Comparison of ENCODE assay signal across 1 cellular context in genomic region chr19:7391218-7391670, GRCh38.
A peak's percentile ranks its signal among the peaks of the same experiment; 100 is the strongest.
TF ChIP-seq lines count a peak whose summit lies in the region.

No MANE protein-coding gene starts in this region.

TF ChIP-seq in HepG2, 621 proteins besides CTCF, POLR2A, EP300 and RAD21 (continued from another document and continues in another):
- TF ChIP-seq STAT6 (CRISPR knock-in tag; IDR thresholded peaks at IDR 0.05; ENCODE audit: borderline replicate concordance) (no peak), SOX5 (CRISPR knock-in tag; IDR thresholded peaks at IDR 0.05; ENCODE audit: borderline replicate concordance) (peak; percentile 30; the same call in 1 of the 2 replicates), ZNF577 (CRISPR knock-in tag; IDR thresholded peaks at IDR 0.05; ENCODE audit: borderline replicate concordance, low read depth) (no peak), SOX13 (IDR thresholded peaks at IDR 0.05) (no peak), SOX13 (CRISPR knock-in tag; conservative IDR thresholded peaks at IDR 0.05 in 1 of 2, IDR thresholded peaks at IDR 0.05 in 1 of 2) (peak in 1 of 2 experiments; percentile 34; a peak in 1 of 4 replicates), HOXA3 (CRISPR knock-in tag; IDR thresholded peaks at IDR 0.05) (peak; percentile 31), MTF1 (CRISPR knock-in tag; IDR thresholded peaks at IDR 0.05) (no peak), SAP130 (CRISPR knock-in tag; IDR thresholded peaks at IDR 0.05; ENCODE audit: low read depth) (peak; percentile 61), BCL6 (CRISPR knock-in tag; IDR thresholded peaks at IDR 0.05) (peak; percentile 65), PHF21A (CRISPR knock-in tag; IDR thresholded peaks at IDR 0.05) (no peak), ZNF605 (CRISPR knock-in tag; IDR thresholded peaks at IDR 0.05) (no peak), ZNF180 (CRISPR knock-in tag; IDR thresholded peaks at IDR 0.05; ENCODE audit: borderline replicate concordance, low read depth) (no peak), MAFF (IDR thresholded peaks at IDR 0.05; ENCODE audit: low read depth, low read length) (no peak), ZNF205 (CRISPR knock-in tag; IDR thresholded peaks at IDR 0.05) (no peak), ZNF160 (CRISPR knock-in tag; IDR thresholded peaks at IDR 0.05) (no peak), ZNF350 (CRISPR knock-in tag; IDR thresholded peaks at IDR 0.05; ENCODE audit: borderline replicate concordance, low read depth) (no peak), SETDB1 (CRISPR knock-in tag; IDR thresholded peaks at IDR 0.05; ENCODE audit: borderline replicate concordance) (no peak), ZNF484 (CRISPR knock-in tag; IDR thresholded peaks at IDR 0.05; ENCODE audit: borderline replicate concordance, low read depth) (no peak), ZNF138 (CRISPR knock-in tag; IDR thresholded peaks at IDR 0.05; ENCODE audit: low read depth) (no peak), FLYWCH1 (CRISPR knock-in tag; IDR thresholded peaks at IDR 0.05) (no peak), NR2F6 (IDR thresholded peaks at IDR 0.05) (peak; percentile 59; the same call in 1 of the 2 replicates), NR2F6 (CRISPR knock-in tag; IDR thresholded peaks at IDR 0.05) (peak; percentile 71; the same call in 1 of the 2 replicates), MXD4 (CRISPR knock-in tag; IDR thresholded peaks at IDR 0.05) (no peak), CERS6 (CRISPR knock-in tag; IDR thresholded peaks at IDR 0.05) (no peak), ZEB1 (IDR thresholded peaks at IDR 0.05; ENCODE audit: insufficient replicate concordance, low read depth) (peak; percentile 80), FOSL2 (CRISPR knock-in tag; IDR thresholded peaks at IDR 0.05) (peak; percentile 96)
- TF ChIP-seq, protein P1, sequence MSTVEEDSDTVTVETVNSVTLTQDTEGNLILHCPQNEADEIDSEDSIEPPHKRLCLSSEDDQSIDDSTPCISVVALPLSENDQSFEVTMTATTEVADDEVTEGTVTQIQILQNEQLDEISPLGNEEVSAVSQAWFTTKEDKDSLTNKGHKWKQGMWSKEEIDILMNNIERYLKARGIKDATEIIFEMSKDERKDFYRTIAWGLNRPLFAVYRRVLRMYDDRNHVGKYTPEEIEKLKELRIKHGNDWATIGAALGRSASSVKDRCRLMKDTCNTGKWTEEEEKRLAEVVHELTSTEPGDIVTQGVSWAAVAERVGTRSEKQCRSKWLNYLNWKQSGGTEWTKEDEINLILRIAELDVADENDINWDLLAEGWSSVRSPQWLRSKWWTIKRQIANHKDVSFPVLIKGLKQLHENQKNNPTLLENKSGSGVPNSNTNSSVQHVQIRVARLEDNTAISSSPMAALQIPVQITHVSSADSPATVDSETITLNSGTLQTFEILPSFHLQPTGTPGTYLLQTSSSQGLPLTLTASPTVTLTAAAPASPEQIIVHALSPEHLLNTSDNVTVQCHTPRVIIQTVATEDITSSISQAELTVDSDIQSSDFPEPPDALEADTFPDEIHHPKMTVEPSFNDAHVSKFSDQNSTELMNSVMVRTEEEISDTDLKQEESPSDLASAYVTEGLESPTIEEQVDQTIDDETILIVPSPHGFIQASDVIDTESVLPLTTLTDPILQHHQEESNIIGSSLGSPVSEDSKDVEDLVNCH (CRISPR knock-in tag; IDR thresholded peaks at IDR 0.05), result no peak
- TF ChIP-seq, protein P2, sequence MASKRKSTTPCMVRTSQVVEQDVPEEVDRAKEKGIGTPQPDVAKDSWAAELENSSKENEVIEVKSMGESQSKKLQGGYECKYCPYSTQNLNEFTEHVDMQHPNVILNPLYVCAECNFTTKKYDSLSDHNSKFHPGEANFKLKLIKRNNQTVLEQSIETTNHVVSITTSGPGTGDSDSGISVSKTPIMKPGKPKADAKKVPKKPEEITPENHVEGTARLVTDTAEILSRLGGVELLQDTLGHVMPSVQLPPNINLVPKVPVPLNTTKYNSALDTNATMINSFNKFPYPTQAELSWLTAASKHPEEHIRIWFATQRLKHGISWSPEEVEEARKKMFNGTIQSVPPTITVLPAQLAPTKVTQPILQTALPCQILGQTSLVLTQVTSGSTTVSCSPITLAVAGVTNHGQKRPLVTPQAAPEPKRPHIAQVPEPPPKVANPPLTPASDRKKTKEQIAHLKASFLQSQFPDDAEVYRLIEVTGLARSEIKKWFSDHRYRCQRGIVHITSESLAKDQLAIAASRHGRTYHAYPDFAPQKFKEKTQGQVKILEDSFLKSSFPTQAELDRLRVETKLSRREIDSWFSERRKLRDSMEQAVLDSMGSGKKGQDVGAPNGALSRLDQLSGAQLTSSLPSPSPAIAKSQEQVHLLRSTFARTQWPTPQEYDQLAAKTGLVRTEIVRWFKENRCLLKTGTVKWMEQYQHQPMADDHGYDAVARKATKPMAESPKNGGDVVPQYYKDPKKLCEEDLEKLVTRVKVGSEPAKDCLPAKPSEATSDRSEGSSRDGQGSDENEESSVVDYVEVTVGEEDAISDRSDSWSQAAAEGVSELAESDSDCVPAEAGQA (IDR thresholded peaks at IDR 0.05; ENCODE audit: low read depth), result no peak
- TF ChIP-seq, protein P2 (CRISPR knock-in tag; IDR thresholded peaks at IDR 0.05; ENCODE audit: borderline replicate concordance), result no peak
- TF ChIP-seq, protein P3, sequence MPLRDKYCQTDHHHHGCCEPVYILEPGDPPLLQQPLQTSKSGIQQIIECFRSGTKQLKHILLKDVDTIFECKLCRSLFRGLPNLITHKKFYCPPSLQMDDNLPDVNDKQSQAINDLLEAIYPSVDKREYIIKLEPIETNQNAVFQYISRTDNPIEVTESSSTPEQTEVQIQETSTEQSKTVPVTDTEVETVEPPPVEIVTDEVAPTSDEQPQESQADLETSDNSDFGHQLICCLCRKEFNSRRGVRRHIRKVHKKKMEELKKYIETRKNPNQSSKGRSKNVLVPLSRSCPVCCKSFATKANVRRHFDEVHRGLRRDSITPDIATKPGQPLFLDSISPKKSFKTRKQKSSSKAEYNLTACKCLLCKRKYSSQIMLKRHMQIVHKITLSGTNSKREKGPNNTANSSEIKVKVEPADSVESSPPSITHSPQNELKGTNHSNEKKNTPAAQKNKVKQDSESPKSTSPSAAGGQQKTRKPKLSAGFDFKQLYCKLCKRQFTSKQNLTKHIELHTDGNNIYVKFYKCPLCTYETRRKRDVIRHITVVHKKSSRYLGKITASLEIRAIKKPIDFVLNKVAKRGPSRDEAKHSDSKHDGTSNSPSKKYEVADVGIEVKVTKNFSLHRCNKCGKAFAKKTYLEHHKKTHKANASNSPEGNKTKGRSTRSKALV (CRISPR knock-in tag; IDR thresholded peaks at IDR 0.05), result no peak
- TF ChIP-seq, protein P4, sequence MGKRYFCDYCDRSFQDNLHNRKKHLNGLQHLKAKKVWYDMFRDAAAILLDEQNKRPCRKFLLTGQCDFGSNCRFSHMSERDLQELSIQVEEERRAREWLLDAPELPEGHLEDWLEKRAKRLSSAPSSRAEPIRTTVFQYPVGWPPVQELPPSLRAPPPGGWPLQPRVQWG (CRISPR knock-in tag; IDR thresholded peaks at IDR 0.05; ENCODE audit: borderline replicate concordance, low read depth), result no peak
- TF ChIP-seq, protein P5, sequence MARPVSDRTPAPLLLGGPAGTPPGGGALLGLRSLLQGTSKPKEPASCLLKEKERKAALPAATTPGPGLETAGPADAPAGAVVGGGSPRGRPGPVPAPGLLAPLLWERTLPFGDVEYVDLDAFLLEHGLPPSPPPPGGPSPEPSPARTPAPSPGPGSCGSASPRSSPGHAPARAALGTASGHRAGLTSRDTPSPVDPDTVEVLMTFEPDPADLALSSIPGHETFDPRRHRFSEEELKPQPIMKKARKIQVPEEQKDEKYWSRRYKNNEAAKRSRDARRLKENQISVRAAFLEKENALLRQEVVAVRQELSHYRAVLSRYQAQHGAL (CRISPR knock-in tag; IDR thresholded peaks at IDR 0.05; ENCODE audit: not compliant biosample characterization), result no peak
- TF ChIP-seq, protein P6, sequence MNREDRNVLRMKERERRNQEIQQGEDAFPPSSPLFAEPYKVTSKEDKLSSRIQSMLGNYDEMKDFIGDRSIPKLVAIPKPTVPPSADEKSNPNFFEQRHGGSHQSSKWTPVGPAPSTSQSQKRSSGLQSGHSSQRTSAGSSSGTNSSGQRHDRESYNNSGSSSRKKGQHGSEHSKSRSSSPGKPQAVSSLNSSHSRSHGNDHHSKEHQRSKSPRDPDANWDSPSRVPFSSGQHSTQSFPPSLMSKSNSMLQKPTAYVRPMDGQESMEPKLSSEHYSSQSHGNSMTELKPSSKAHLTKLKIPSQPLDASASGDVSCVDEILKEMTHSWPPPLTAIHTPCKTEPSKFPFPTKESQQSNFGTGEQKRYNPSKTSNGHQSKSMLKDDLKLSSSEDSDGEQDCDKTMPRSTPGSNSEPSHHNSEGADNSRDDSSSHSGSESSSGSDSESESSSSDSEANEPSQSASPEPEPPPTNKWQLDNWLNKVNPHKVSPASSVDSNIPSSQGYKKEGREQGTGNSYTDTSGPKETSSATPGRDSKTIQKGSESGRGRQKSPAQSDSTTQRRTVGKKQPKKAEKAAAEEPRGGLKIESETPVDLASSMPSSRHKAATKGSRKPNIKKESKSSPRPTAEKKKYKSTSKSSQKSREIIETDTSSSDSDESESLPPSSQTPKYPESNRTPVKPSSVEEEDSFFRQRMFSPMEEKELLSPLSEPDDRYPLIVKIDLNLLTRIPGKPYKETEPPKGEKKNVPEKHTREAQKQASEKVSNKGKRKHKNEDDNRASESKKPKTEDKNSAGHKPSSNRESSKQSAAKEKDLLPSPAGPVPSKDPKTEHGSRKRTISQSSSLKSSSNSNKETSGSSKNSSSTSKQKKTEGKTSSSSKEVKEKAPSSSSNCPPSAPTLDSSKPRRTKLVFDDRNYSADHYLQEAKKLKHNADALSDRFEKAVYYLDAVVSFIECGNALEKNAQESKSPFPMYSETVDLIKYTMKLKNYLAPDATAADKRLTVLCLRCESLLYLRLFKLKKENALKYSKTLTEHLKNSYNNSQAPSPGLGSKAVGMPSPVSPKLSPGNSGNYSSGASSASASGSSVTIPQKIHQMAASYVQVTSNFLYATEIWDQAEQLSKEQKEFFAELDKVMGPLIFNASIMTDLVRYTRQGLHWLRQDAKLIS (CRISPR knock-in tag; IDR thresholded peaks at IDR 0.05), result no peak
- TF ChIP-seq, protein P7, sequence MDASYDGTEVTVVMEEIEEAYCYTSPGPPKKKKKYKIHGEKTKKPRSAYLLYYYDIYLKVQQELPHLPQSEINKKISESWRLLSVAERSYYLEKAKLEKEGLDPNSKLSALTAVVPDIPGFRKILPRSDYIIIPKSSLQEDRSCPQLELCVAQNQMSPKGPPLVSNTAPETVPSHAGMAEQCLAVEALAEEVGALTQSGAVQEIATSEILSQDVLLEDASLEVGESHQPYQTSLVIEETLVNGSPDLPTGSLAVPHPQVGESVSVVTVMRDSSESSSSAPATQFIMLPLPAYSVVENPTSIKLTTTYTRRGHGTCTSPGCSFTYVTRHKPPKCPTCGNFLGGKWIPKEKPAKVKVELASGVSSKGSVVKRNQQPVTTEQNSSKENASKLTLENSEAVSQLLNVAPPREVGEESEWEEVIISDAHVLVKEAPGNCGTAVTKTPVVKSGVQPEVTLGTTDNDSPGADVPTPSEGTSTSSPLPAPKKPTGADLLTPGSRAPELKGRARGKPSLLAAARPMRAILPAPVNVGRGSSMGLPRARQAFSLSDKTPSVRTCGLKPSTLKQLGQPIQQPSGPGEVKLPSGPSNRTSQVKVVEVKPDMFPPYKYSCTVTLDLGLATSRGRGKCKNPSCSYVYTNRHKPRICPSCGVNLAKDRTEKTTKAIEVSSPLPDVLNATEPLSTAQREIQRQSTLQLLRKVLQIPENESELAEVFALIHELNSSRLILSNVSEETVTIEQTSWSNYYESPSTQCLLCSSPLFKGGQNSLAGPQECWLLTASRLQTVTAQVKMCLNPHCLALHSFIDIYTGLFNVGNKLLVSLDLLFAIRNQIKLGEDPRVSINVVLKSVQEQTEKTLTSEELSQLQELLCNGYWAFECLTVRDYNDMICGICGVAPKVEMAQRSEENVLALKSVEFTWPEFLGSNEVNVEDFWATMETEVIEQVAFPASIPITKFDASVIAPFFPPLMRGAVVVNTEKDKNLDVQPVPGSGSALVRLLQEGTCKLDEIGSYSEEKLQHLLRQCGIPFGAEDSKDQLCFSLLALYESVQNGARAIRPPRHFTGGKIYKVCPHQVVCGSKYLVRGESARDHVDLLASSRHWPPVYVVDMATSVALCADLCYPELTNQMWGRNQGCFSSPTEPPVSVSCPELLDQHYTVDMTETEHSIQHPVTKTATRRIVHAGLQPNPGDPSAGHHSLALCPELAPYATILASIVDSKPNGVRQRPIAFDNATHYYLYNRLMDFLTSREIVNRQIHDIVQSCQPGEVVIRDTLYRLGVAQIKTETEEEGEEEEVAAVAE (CRISPR knock-in tag; IDR thresholded peaks at IDR 0.05; ENCODE audit: borderline replicate concordance), result no peak
